37 cellular contexts compared by ENCODE assay signal in the genomic region with DNA sequence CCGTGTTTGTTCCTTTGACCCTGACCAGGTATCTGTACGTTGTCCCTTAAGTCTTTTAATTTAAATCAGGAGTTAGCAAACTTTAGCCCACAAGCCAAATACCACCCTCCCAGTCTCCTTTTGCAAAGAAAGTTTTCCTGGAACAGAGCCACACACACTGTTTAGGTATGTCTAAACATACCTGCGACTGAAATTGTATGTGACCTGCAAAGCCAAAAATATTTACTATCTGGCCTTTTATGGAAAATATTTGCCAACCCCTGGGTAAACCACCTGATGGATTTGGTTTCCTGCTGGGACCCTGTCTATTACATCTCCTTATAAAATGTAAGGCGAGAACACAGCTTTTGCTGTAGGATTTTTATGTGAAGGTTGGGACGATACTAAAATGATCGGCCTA.
"Had no signal": no experiment of that assay in that cellular context is flagged by ENCODE, and none has a peak within 500 bp of the region (broad histone marks: within the 10 kb centered on the region; RNA-seq: fewer than 3 reads in every experiment).

No MANE protein-coding gene starts in this region.

- H3K4me1 ChIP-seq: ascending aorta had no signal

- H3K4me1 Mint-ChIP-seq: activated B cell treated with CpG ODN at 0.5 μM for 24 hours; activated CD4-positive, alpha-beta T cell treated with anti-CD3 and anti-CD28 coated beads, Interleukin-2, amount 10 ng/mL, durations not matched to agents 24 days and 14 days; activated naive CD8-positive, alpha-beta T cell treated with anti-CD3 and anti-CD28 coated beads, Interleukin-2, amount 10 ng/mL, durations not matched to agents 7 days and 5 days; activated naive CD8-positive, alpha-beta T cell treated with anti-CD3 and anti-CD28 coated beads, Interleukin-2, amount 50 U/mL, for 24 hours; activated T-helper 17 cell treated with anti-CD3 and anti-CD28 coated beads, Interleukin-2, amount 50 U/mL, for 72 hours; central memory CD8-positive, alpha-beta T cell had no signal

- H3K36me3 Mint-ChIP-seq: activated CD4-positive, alpha-beta memory T cell treated with anti-CD3 and anti-CD28 coated beads for 36 hours; activated naive CD4-positive, alpha-beta T cell treated with anti-CD3 and anti-CD28 coated beads, Interleukin-2, amount 50 U/mL, for 72 hours; activated naive CD8-positive, alpha-beta T cell treated with anti-CD3 and anti-CD28 coated beads, Interleukin-2, amount 10 ng/mL, durations not matched to agents 7 days and 5 days; brain had no signal

- H3K27me3 ChIP-seq: ascending aorta had no signal

- H3K9me3 Mint-ChIP-seq: activated B cell treated with CpG ODN at 0.5 μM for 24 hours; activated CD4-positive, alpha-beta memory T cell treated with anti-CD3 and anti-CD28 coated beads for 36 hours; activated CD4-positive, alpha-beta T cell treated with anti-CD3 and anti-CD28 coated beads, Interleukin-2, amount 10 ng/mL, durations not matched to agents 24 days and 14 days; activated CD8-positive, alpha-beta T cell treated with anti-CD3 and anti-CD28 coated beads for 36 hours; activated naive CD4-positive, alpha-beta T cell treated with anti-CD3 and anti-CD28 coated beads for 36 hours; activated naive CD4-positive, alpha-beta T cell treated with anti-CD3 and anti-CD28 coated beads, Interleukin-2, amount 50 U/mL, for 72 hours; activated naive CD8-positive, alpha-beta T cell treated with anti-CD3 and anti-CD28 coated beads, Interleukin-2, amount 10 ng/mL, durations not matched to agents 7 days and 5 days; activated naive CD8-positive, alpha-beta T cell treated with anti-CD3 and anti-CD28 coated beads, Interleukin-2, amount 50 U/mL, for 24 hours; activated T-cell treated with anti-CD3 and anti-CD28 coated beads, Interleukin-2, amount 50 U/mL, for 4 hours; activated T-cell treated with anti-CD3 and anti-CD28 coated beads, Interleukin-2, amount 50 U/mL, for 72 hours; activated T-helper 1 cell treated with anti-CD3 and anti-CD28 coated beads, Interleukin-12 subunit alpha, Interleukin-12 subunit beta, Interleukin-2, Interleukin-4 antibody, amounts not matched to agents 30 ng/mL and 10 ng/mL and 1 ng/mL, durations not matched to agents 14 hours and 24 hours and 36 hours; activated T-helper 17 cell treated with anti-CD3 and anti-CD28 coated beads, Interleukin-2, amount 50 U/mL, for 72 hours; brain; central memory CD8-positive, alpha-beta T cell; T-helper 1 cell treated with Interleukin-12 subunit alpha and Interleukin-12 subunit beta and Interleukin-4 antibody, amounts not matched to agents 30 μg/mL and 1 μg/mL, for 36 hours; T-helper 2 cell treated with Interferon-gamma antibody and Interleukin-4, amounts not matched to agents 5 μg/mL and 100 μg/mL, for 36 hours had no signal

- H3K27ac ChIP-seq: ascending aorta, cardiac muscle cell, VCaP had no signal

- ATAC-seq: activated CD8-positive, alpha-beta T cell treated with anti-CD3 and anti-CD28 coated beads for 36 hours; activated naive CD4-positive, alpha-beta T cell treated with anti-CD3 and anti-CD28 coated beads, Interleukin-2, amount 50 U/mL, for 72 hours; activated naive CD8-positive, alpha-beta T cell treated with anti-CD3 and anti-CD28 coated beads, Interleukin-2, amount 50 U/mL, for 24 hours; activated T-cell treated with anti-CD3 and anti-CD28 coated beads, Interleukin-2, amount 50 U/mL, for 4 hours; activated T-cell treated with anti-CD3 and anti-CD28 coated beads, Interleukin-2, amount 50 U/mL, for 72 hours; activated T-helper 17 cell treated with anti-CD3 and anti-CD28 coated beads, Interleukin-2, amount 50 U/mL, for 72 hours had no signal

- H3K9me3 ChIP-seq: ascending aorta had no signal

- H3K27ac Mint-ChIP-seq: activated B cell treated with CpG ODN at 0.5 μM for 24 hours; activated CD4-positive, alpha-beta memory T cell treated with anti-CD3 and anti-CD28 coated beads for 36 hours; activated CD4-positive, alpha-beta T cell treated with anti-CD3 and anti-CD28 coated beads, Interleukin-2, amount 10 ng/mL, durations not matched to agents 24 days and 14 days; activated CD8-positive, alpha-beta T cell treated with anti-CD3 and anti-CD28 coated beads for 36 hours; activated naive CD4-positive, alpha-beta T cell treated with anti-CD3 and anti-CD28 coated beads for 36 hours; activated naive CD4-positive, alpha-beta T cell treated with anti-CD3 and anti-CD28 coated beads, Interleukin-2, amount 50 U/mL, for 72 hours; activated naive CD8-positive, alpha-beta T cell treated with anti-CD3 and anti-CD28 coated beads, Interleukin-2, amount 10 ng/mL, durations not matched to agents 7 days and 5 days; activated naive CD8-positive, alpha-beta T cell treated with anti-CD3 and anti-CD28 coated beads, Interleukin-2, amount 50 U/mL, for 24 hours; activated T-cell treated with anti-CD3 and anti-CD28 coated beads, Interleukin-2, amount 50 U/mL, for 72 hours; activated T-helper 1 cell treated with anti-CD3 and anti-CD28 coated beads, Interleukin-12 subunit alpha, Interleukin-12 subunit beta, Interleukin-2, Interleukin-4 antibody, amounts not matched to agents 30 ng/mL and 10 ng/mL and 1 ng/mL, durations not matched to agents 14 hours and 24 hours and 36 hours; activated T-helper 17 cell treated with anti-CD3 and anti-CD28 coated beads, Interleukin-2, amount 50 U/mL, for 72 hours; brain; T-helper 1 cell treated with Interleukin-12 subunit alpha and Interleukin-12 subunit beta and Interleukin-4 antibody, amounts not matched to agents 30 μg/mL and 1 μg/mL, for 36 hours; T-helper 2 cell treated with Interferon-gamma antibody and Interleukin-4, amounts not matched to agents 5 μg/mL and 100 μg/mL, for 36 hours had no signal

- H3K4me3 ChIP-seq: ascending aorta, cardiac muscle cell had no signal

- H3K4me3 Mint-ChIP-seq: activated B cell treated with CpG ODN at 0.5 μM for 24 hours; activated CD4-positive, alpha-beta memory T cell treated with anti-CD3 and anti-CD28 coated beads for 36 hours; activated CD4-positive, alpha-beta T cell treated with anti-CD3 and anti-CD28 coated beads, Interleukin-2, amount 10 ng/mL, durations not matched to agents 24 days and 14 days; activated CD8-positive, alpha-beta T cell treated with anti-CD3 and anti-CD28 coated beads for 36 hours; activated naive CD4-positive, alpha-beta T cell treated with anti-CD3 and anti-CD28 coated beads for 36 hours; activated naive CD8-positive, alpha-beta T cell treated with anti-CD3 and anti-CD28 coated beads, Interleukin-2, amount 10 ng/mL, durations not matched to agents 7 days and 5 days; activated naive CD8-positive, alpha-beta T cell treated with anti-CD3 and anti-CD28 coated beads, Interleukin-2, amount 50 U/mL, for 24 hours; activated T-cell treated with anti-CD3 and anti-CD28 coated beads, Interleukin-2, amount 50 U/mL, for 4 hours; activated T-cell treated with anti-CD3 and anti-CD28 coated beads, Interleukin-2, amount 50 U/mL, for 72 hours; activated T-helper 1 cell treated with anti-CD3 and anti-CD28 coated beads, Interleukin-12 subunit alpha, Interleukin-12 subunit beta, Interleukin-2, Interleukin-4 antibody, amounts not matched to agents 30 ng/mL and 10 ng/mL and 1 ng/mL, durations not matched to agents 14 hours and 24 hours and 36 hours; activated T-helper 17 cell treated with anti-CD3 and anti-CD28 coated beads, Interleukin-2, amount 50 U/mL, for 72 hours; brain; central memory CD8-positive, alpha-beta T cell; T-helper 1 cell treated with Interleukin-12 subunit alpha and Interleukin-12 subunit beta and Interleukin-4 antibody, amounts not matched to agents 30 μg/mL and 1 μg/mL, for 36 hours; T-helper 2 cell treated with Interferon-gamma antibody and Interleukin-4, amounts not matched to agents 5 μg/mL and 100 μg/mL, for 36 hours had no signal

- H3K36me3 ChIP-seq: ascending aorta, cardiac muscle cell had no signal

- DNase-seq: activated B cell treated with CpG ODN at 0.5 μM for 24 hours; activated CD4-positive, alpha-beta memory T cell treated with anti-CD3 and anti-CD28 coated beads for 36 hours; activated CD4-positive, alpha-beta T cell treated with anti-CD3 and anti-CD28 coated beads for 4 hours; activated CD4-positive, alpha-beta T cell treated with anti-CD3 and anti-CD28 coated beads, Interleukin-2, amount 10 ng/mL, durations not matched to agents 24 days and 14 days; activated CD4-positive, alpha-beta T cell treated with anti-CD3 and anti-CD28 coated beads, Interleukin-2, amount 50 U/mL, for 1 hour; activated CD4-positive, alpha-beta T cell treated with anti-CD3 and anti-CD28 coated beads, Interleukin-2, amount 50 U/mL, for 4 hours; activated CD4-positive, CD25-positive, alpha-beta regulatory T cell treated with anti-CD3 and anti-CD28 coated beads, Interleukin-2, amount 50 U/mL, for 72 hours; activated CD8-positive, alpha-beta memory T cell treated with anti-CD3 and anti-CD28 coated beads, Interleukin-2, amount 50 U/mL, for 4 hours; activated CD8-positive, alpha-beta T cell treated with anti-CD3 and anti-CD28 coated beads for 36 hours; activated effector memory CD4-positive, alpha-beta T cell treated with anti-CD3 and anti-CD28 coated beads, Interleukin-2, amount 50 U/mL, for 16 hours; activated gamma-delta T cell treated with Interleukin-2 at 50 U/mL for 16 hours; activated naive CD4-positive, alpha-beta T cell; activated naive CD4-positive, alpha-beta T cell treated with anti-CD3 and anti-CD28 coated beads for 36 hours; activated naive CD4-positive, alpha-beta T cell treated with anti-CD3 and anti-CD28 coated beads, Interleukin-2, amount 50 U/mL, for 16 hours; activated naive CD8-positive, alpha-beta T cell treated with anti-CD3 and anti-CD28 coated beads, Interleukin-2, amount 10 ng/mL, durations not matched to agents 7 days and 5 days; activated naive CD8-positive, alpha-beta T cell treated with anti-CD3 and anti-CD28 coated beads, Interleukin-2, amount 50 U/mL, for 24 hours; activated T-cell treated with anti-CD3 and anti-CD28 coated beads for 4 hours; activated T-cell treated with anti-CD3 and anti-CD28 coated beads, Interleukin-2, amount 50 U/mL, for 1 hour; activated T-cell treated with anti-CD3 and anti-CD28 coated beads, Interleukin-2, amount 50 U/mL, for 4 hours; activated T-cell treated with anti-CD3 and anti-CD28 coated beads, Interleukin-2, amount 50 U/mL, for 72 hours; amygdala; anterior cingulate cortex; caudate nucleus; cerebellar nuclear complex; T-helper 1 cell; T-helper 2 cell; T-helper 9 cell had no signal
